Comparison of ENCODE assay signal across 8 cellular contexts in the genomic region with DNA sequence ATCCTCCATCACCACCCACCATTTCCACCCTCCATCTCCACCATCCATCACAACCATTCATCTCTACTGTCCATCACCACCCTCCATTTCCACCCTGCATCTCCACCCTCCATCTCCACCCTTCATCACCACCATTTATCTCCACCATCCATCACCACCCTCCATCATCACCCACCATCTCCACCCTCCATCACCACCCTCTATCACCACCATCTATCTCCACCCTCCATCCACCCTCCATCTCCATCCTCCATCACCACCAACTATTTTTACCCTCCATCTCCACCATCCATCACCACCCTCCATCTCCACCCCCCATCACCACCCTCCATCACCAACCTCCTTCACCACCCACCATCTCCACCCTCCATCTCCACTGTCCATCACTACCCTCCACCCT. TPM values are rescaled to one million over a fixed set of nuclear protein-coding genes. Genes with fewer than 3 reads are reported as not detected.
"Had no signal": no experiment of that assay in that cellular context is flagged by ENCODE, and none has a peak within 500 bp of the region (broad histone marks: within the 10 kb centered on the region; RNA-seq: fewer than 3 reads in every experiment).

No MANE protein-coding gene starts in this region.

- H2AFZ ChIP-seq: GM23248 had no signal

- H3K27ac ChIP-seq: GM23248 had no signal

- H3K9me3 Mint-ChIP-seq: IgD-negative memory B cell had no signal

- DNase-seq: GM23248, GOT3, H7, KBM-7 had no signal

- H3K36me3 Mint-ChIP-seq: IgD-negative memory B cell had no signal

- ATAC-seq: HCT116, HepG2 had no signal

- H3K9me3 ChIP-seq: HAP-1 had no signal

- H3K4me3 ChIP-seq: GM23248, HAP-1 had no signal

- H3K27ac Mint-ChIP-seq: IgD-negative memory B cell had no signal

- H3K36me3 ChIP-seq: HAP-1 had no signal

- H3K9ac ChIP-seq: GM23248 had no signal

RNA-seq across cellular contexts. Expression of gene CEP170B, which starts 4.7 kb away (rescaled TPM):
- polyA plus RNA-seq: IgD-negative memory B cell had no signal
